Comparison of ENCODE assay signal across 10 cellular contexts in genomic region chr22:38032681-38033521, GRCh38. TPM values are rescaled to one million over a fixed set of nuclear protein-coding genes. Genes with fewer than 3 reads are reported as not detected.
DNase-seq lines count a peak whose midpoint lies in the region; ATAC-seq and TF ChIP-seq lines count a peak whose summit lies in the region.
"Had no signal": no experiment of that assay in that cellular context is flagged by ENCODE, and none has a peak within 500 bp of the region (broad histone marks: within the 10 kb centered on the region; RNA-seq: fewer than 3 reads in every experiment).

No MANE protein-coding gene starts in this region.

- H3K4me3 ChIP-seq in mammary epithelial cell (replicated peaks in 1 of 3; ENCODE audit: insufficient read depth in 1 of 3, low read depth in 2 of 3, low read length in 3 of 3) (no peak overlapping the region), vagina (no peak overlapping the region)
- H3K4me3 ChIP-seq: pancreas had no signal

- H3K27ac Mint-ChIP-seq in MCF 10A (ENCODE audit: low read depth, unreplicated experiment) (no peak overlapping the region), WTC11 (no peak overlapping the region)
- H3K27ac Mint-ChIP-seq: activated T-helper 2 cell treated with anti-CD3 and anti-CD28 coated beads, Interferon-gamma antibody, Interleukin-2, Interleukin-4, amounts not matched to agents 10 μg/mL and 5 μg/mL and 100 μg/mL, durations not matched to agents 14 hours and 24 hours and 36 hours had no signal

- H3K4me1 Mint-ChIP-seq in MCF 10A (ENCODE audit: insufficient read depth, unreplicated experiment): peaks cover 24% of the 10 kb centered on the region
- peaks cover 31% of the 10 kb centered on the region for H3K4me1 Mint-ChIP-seq in WTC11

- no peaks in the 10 kb centered on the region for H3K79me2 ChIP-seq in mammary epithelial cell (ENCODE audit: insufficient read depth, low read length)

- no peak overlapping the region for H3K4me2 ChIP-seq in mammary epithelial cell (ENCODE audit: insufficient read depth, low read depth, low read length)

- intact Hi-C loops in MCF 10A (cut with micrococcal nuclease): no loop called here
- intact Hi-C loops in mammary epithelial cell (cut with micrococcal nuclease): no loop called here
- intact Hi-C loops in vagina (cut with DNase I): no loop called here

- no peak overlapping the region for H3K27ac ChIP-seq in mammary epithelial cell (ENCODE audit: insufficient read depth, low read depth, low read length)
- H3K27ac ChIP-seq in vagina: peak overlapping the region; percentile 75

- BruUV-seq in MCF 10A (replicated peaks; lab: Mats Ljungman, UMichigan): no TSS peak
- no TSS peak for BruUV-seq in mammary epithelial cell (replicated peaks; lab: Mats Ljungman, UMichigan)

- CTCF ChIA-PET in MCF 10A (lab: Yijun Ruan, JAX) (no interaction called here), mammary epithelial cell (lab: Charles Lee; ENCODE audit: low non-redundant PET) (no interaction called here), WTC11 (lab: Charles Lee) (interaction anchor here (0.6 to 3.1 kb wide), 4 partner anchors 19 to 71 kb away, joined by 3 to 37 read pairs (median 14); partner anchors contain the start of gene SOX10)

- no peak for TF ChIP-seq CTCF in MCF 10A (IDR thresholded peaks at IDR 0.05; ENCODE audit: unreplicated experiment)
- no peak for TF ChIP-seq CTCF in mammary epithelial cell (conservative IDR thresholded peaks at IDR 0.05 in 1 of 2, IDR thresholded peaks at IDR 0.05 in 1 of 2; ENCODE audit: extremely low read depth in 1 of 2, insufficient read depth in 1 of 2, low read depth in 1 of 2, low read length in 2 of 2)
- no peak for TF ChIP-seq CTCF in WTC11 (IDR thresholded peaks at IDR 0.05)
- no peak for TF ChIP-seq CTCF in vagina (IDR thresholded peaks at IDR 0.05)

- dilution Hi-C loops in mammary epithelial cell (cut with HindIII; ENCODE audit: low sequenced_read_pairs): loop anchor here (5.0 kb wide), 1 partner anchor 76 kb away; no protein-coding TSS in a partner anchor

- H3K36me3 ChIP-seq in mammary epithelial cell (ENCODE audit: insufficient read depth, low read length) (no peaks in the 10 kb centered on the region), vagina (no peaks in the 10 kb centered on the region)
- H3K36me3 ChIP-seq: pancreas had no signal

- POLR2A ChIA-PET in MCF 10A (lab: Yijun Ruan, JAX) (no interaction called here), WTC11 (lab: Charles Lee) (no interaction called here)

- 90% methylated on average over 19 of the region's 19 CpGs for WGBS in mammary epithelial cell (ENCODE audit: low coverage, missing lambda C conversion rate)

- H4K20me1 ChIP-seq in mammary epithelial cell (ENCODE audit: insufficient read depth, low read length): no peaks in the 10 kb centered on the region

- no peak for TF ChIP-seq POLR2A in vagina (IDR thresholded peaks at IDR 0.05)

- H2AFZ ChIP-seq in mammary epithelial cell (ENCODE audit: low read depth, low read length): no peak overlapping the region

- H3K4me1 ChIP-seq in mammary epithelial cell (ENCODE audit: insufficient read depth, low read length) (peaks cover 18% of the 10 kb centered on the region), vagina (peaks cover 34% of the 10 kb centered on the region)
- H3K4me1 ChIP-seq: pancreas had no signal

- H3K9me3 Mint-ChIP-seq in MCF 10A (ENCODE audit: unreplicated experiment): no peaks in the 10 kb centered on the region
- H3K9me3 Mint-ChIP-seq in WTC11: no peaks in the 10 kb centered on the region
- H3K9me3 Mint-ChIP-seq: activated T-helper 2 cell treated with anti-CD3 and anti-CD28 coated beads, Interferon-gamma antibody, Interleukin-2, Interleukin-4, amounts not matched to agents 10 μg/mL and 5 μg/mL and 100 μg/mL, durations not matched to agents 14 hours and 24 hours and 36 hours had no signal

- DNase-seq in MCF 10A (ENCODE audit: unreplicated experiment) (peak; percentile 62), mammary epithelial cell (no peak), WTC11 (ENCODE audit: low spot score) (no peak), kidney glomerular epithelial cell (lab: John Stamatoyannopoulos, UW) (peak; percentile 39), vagina (ENCODE audit: extremely low spot score in 2 of 2) (peak in 1 of 2 donors; percentile 91)
- DNase-seq in activated naive CD4-positive, alpha-beta T cell treated with anti-CD3 and anti-CD28 coated beads, Interleukin-2, amount 50 U/mL, for 16 hours: no peak
- no peak for DNase-seq in stimulated activated naive CD4-positive, alpha-beta T cell treated with Interleukin-2 at 50 U/mL for 16 hours (lab: John Stamatoyannopoulos, UW)

- no peak overlapping the region for H3K9ac ChIP-seq in mammary epithelial cell (ENCODE audit: insufficient read depth, low read length)

- no peaks in the 10 kb centered on the region for H3K27me3 Mint-ChIP-seq in MCF 10A (ENCODE audit: insufficient read depth, unreplicated experiment)
- no peaks in the 10 kb centered on the region; the same call in 1 of the 2 replicates for H3K27me3 Mint-ChIP-seq in WTC11 (ENCODE audit: low read depth)

- H3K4me3 Mint-ChIP-seq in MCF 10A (ENCODE audit: unreplicated experiment) (no peak overlapping the region), WTC11 (no peak overlapping the region)

- H3K27me3 ChIP-seq in mammary epithelial cell (ENCODE audit: insufficient read depth, low read length): no peaks in the 10 kb centered on the region
- no peaks in the 10 kb centered on the region for H3K27me3 ChIP-seq in vagina
- H3K27me3 ChIP-seq: pancreas had no signal

- ATAC-seq in WTC11 (no peak), GM21723 (IDR thresholded peaks at IDR 0.05; ENCODE audit: unreplicated experiment) (no peak)

- in situ Hi-C loops in mammary epithelial cell (cut with MboI; ENCODE audit: low sequenced_read_pairs in 2 of 2): no loop called here

- H3K36me3 Mint-ChIP-seq in MCF 10A (ENCODE audit: insufficient read depth, unreplicated experiment): peaks cover 4% of the 10 kb centered on the region
- no peaks in the 10 kb centered on the region for H3K36me3 Mint-ChIP-seq in WTC11

- H3K9me3 ChIP-seq in mammary epithelial cell (replicated peaks; ENCODE audit: insufficient read depth, low read length): no peaks in the 10 kb centered on the region
- H3K9me3 ChIP-seq in vagina: no peaks in the 10 kb centered on the region
- H3K9me3 ChIP-seq: pancreas had no signal

TF ChIP-seq in WTC11, 78 proteins besides CTCF, POLR2A, EP300 and RAD21:
- TF ChIP-seq GABPB1 (CRISPR knock-in tag; IDR thresholded peaks at IDR 0.05) (peak; percentile 51), ZNF512 (CRISPR knock-in tag; IDR thresholded peaks at IDR 0.05; ENCODE audit: borderline replicate concordance) (no peak)
- TF ChIP-seq, protein P1, sequence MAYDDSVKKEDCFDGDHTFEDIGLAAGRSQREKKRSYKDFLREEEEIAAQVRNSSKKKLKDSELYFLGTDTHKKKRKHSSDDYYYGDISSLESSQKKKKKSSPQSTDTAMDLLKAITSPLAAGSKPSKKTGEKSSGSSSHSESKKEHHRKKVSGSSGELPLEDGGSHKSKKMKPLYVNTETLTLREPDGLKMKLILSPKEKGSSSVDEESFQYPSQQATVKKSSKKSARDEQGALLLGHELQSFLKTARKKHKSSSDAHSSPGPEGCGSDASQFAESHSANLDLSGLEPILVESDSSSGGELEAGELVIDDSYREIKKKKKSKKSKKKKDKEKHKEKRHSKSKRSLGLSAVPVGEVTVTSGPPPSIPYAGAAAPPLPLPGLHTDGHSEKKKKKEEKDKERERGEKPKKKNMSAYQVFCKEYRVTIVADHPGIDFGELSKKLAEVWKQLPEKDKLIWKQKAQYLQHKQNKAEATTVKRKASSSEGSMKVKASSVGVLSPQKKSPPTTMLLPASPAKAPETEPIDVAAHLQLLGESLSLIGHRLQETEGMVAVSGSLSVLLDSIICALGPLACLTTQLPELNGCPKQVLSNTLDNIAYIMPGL (CRISPR knock-in tag; IDR thresholded peaks at IDR 0.05): 0 out of 2 replicates have a peak, but pooled peaks have one; percentile 5

RNA-seq across cellular contexts. Expression of gene PICK1, which starts 24.3 kb away (rescaled TPM):
- 40.2 and 40.6 TPM in 2 replicates for total RNA-seq in MCF 10A (2022)
- total RNA-seq in mammary epithelial cell: 10 to 100 TPM; 38.8 to 40.7 TPM
- polyA plus RNA-seq in mammary epithelial cell: 35.4 TPM
- polyA minus RNA-seq in mammary epithelial cell: 33.2 TPM
- total RNA-seq in WTC11 (2021): 28.1 to 33.4 TPM (median 28.2 TPM) in 3 replicates
- 21.1 TPM for total RNA-seq in vagina

RNA-seq across cellular contexts. Expression of gene SOX10, which starts 48.5 kb away (rescaled TPM):
- not detected in 2 replicates for total RNA-seq in MCF 10A (2022)
- 10 to 100 TPM in 1 of 2 donors, not detected in 1; 10.7 TPM for total RNA-seq in mammary epithelial cell
- not detected for polyA plus RNA-seq in mammary epithelial cell
- not detected for polyA minus RNA-seq in mammary epithelial cell
- 2.7 to 3.6 TPM (median 3.0 TPM) in 3 replicates for total RNA-seq in WTC11 (2021)
- total RNA-seq in vagina: 3.2 TPM
- total RNA-seq: activated T-helper 2 cell treated with anti-CD3 and anti-CD28 coated beads, Interferon-gamma antibody, Interleukin-2, Interleukin-4, amounts not matched to agents 10 μg/mL and 5 μg/mL and 100 μg/mL, durations not matched to agents 14 hours and 24 hours and 36 hours had no signal

RNA-seq across cellular contexts. Expression of gene SLC16A8, which starts 51.1 kb away (rescaled TPM):
- total RNA-seq in MCF 10A (2022) (not detected in 2 replicates), mammary epithelial cell (not detected), WTC11 (2021) (0.53 to 0.98 TPM (median 0.57 TPM) in 3 replicates), vagina (0.98 TPM)
- polyA plus RNA-seq in mammary epithelial cell: not detected
- not detected for polyA minus RNA-seq in mammary epithelial cell
- total RNA-seq: activated T-helper 2 cell treated with anti-CD3 and anti-CD28 coated beads, Interferon-gamma antibody, Interleukin-2, Interleukin-4, amounts not matched to agents 10 μg/mL and 5 μg/mL and 100 μg/mL, durations not matched to agents 14 hours and 24 hours and 36 hours had no signal

Comparison
In these comparisons a context has a peak if more than half of its experiments do, and no peak if none do; other contexts are left out.
1. DNase-seq: peak in MCF 10A (single experiment) and kidney glomerular epithelial cell (single experiment); none in mammary epithelial cell (single experiment), WTC11 (single experiment), activated naive CD4-positive, alpha-beta T cell treated with anti-CD3 and anti-CD28 coated beads, Interleukin-2, amount 50 U/mL, for 16 hours (single experiment) and stimulated activated naive CD4-positive, alpha-beta T cell treated with Interleukin-2 at 50 U/mL for 16 hours (single experiment).